8 cellular contexts compared by ENCODE assay signal in the genomic region with DNA sequence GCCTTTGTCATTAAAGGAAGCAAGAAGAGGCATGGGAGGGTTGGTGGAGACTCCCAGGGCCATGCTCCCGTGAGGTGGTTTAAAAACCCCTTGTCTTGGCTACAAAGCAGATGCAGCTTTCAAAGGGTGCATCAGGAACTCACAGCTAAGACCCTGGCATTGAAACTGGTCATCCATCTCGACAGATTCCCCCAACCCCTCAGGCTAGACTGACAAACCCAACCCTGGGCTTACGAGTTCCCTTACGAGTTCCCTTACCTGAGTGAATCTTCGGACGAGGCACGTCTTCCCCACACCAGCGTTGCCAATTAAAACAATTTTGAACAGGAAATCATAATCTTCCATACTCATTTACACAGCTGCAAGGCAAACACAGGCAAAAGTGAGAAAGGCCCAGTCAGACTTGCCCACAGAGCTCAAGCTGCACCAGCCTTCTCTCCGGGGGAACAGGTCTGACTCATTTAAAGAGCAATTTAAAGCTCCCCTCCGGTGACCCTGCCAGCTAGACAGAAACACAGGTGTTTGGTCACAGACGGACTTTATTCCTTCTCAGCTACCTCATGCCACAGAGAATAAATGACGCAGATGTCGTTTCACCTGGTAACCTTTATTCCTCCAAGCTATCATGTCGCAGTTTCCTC.
DNase-seq lines count a peak whose midpoint lies in the region; ATAC-seq and TF ChIP-seq lines count a peak whose summit lies in the region.

No MANE protein-coding gene starts in this region.

- ATAC-seq in HG03108 (IDR thresholded peaks at IDR 0.05; ENCODE audit: unreplicated experiment) (peak; percentile 94), gastrocnemius medialis (peak; percentile 37 to 57)

- peak in 1 of 2 donors; percentile 20 for TF ChIP-seq POLR2A in gastrocnemius medialis (IDR thresholded peaks at IDR 0.05)

- peak overlapping the region; percentile 7; the same call in 1 of the 2 replicates for H3K27ac ChIP-seq in SJCRH30
- H3K27ac ChIP-seq in gastrocnemius medialis, result peak overlapping the region; percentile 55 to 75 (median 69)

- H3K4me3 ChIP-seq in SJCRH30, result no peak overlapping the region
- peak overlapping the region in 2 of 4 donors; percentile 11 to 24 for H3K4me3 ChIP-seq in gastrocnemius medialis

- in situ Hi-C loops in gastrocnemius medialis (cut with MboI; ENCODE audit: low sequenced_read_pairs in 4 of 4), result no loop called here

- DNase-seq in COLO668 (lab: John Stamatoyannopoulos, UW; ENCODE audit: unreplicated experiment) (peak; percentile 70), GM19238 (ENCODE audit: insufficient read length, low spot score) (peak; percentile 50), SJCRH30 (peak; percentile 48 to 69), gastrocnemius medialis (peak in 1 of 2 donors; percentile 52), NCI-H446 treated with DMSO at 0.1 percent for 48 hours (lab: John Stamatoyannopoulos, UW) (no peak), putamen (ENCODE audit: low spot score) (no peak), middle frontal gyrus (ENCODE audit: extremely low spot score, low spot score) (no peak)

- TF ChIP-seq CTCF in gastrocnemius medialis (IDR thresholded peaks at IDR 0.05 in 4 of 5, conservative IDR thresholded peaks at IDR 0.05 in 1 of 5), result no peak

- H3K9me3 ChIP-seq in SJCRH30 (replicated peaks), result no peaks in the 10 kb centered on the region
- no peaks in the 10 kb centered on the region for H3K9me3 ChIP-seq in gastrocnemius medialis

- no peaks in the 10 kb centered on the region for H3K27me3 ChIP-seq in SJCRH30
- no peaks in the 10 kb centered on the region for H3K27me3 ChIP-seq in gastrocnemius medialis

- peaks cover 34% of the 10 kb centered on the region for H3K4me1 ChIP-seq in SJCRH30
- H3K4me1 ChIP-seq in gastrocnemius medialis, result peaks cover 92 to 97% of the 10 kb centered on the region in 2 donors

- intact Hi-C loops in gastrocnemius medialis (cut with DNase I; ENCODE audit: low total_unique reads), result loop anchor here (2.0 to 5.0 kb wide), 2 partner anchors 95 to 160 kb away; a partner anchor contains a TSS

- no peaks in the 10 kb centered on the region for H3K36me3 ChIP-seq in SJCRH30
- H3K36me3 ChIP-seq in gastrocnemius medialis, result no peaks in the 10 kb centered on the region

Comparison
In these comparisons a context has a peak if more than half of its experiments do, and no peak if none do; other contexts are left out.
1. DNase-seq: peak in COLO668 (single experiment), GM19238 (single experiment) and SJCRH30 (2 of 2); none in NCI-H446 treated with DMSO at 0.1 percent for 48 hours (single experiment), putamen (single experiment) and middle frontal gyrus (single experiment).